1 cellular context compared by ENCODE assay signal in genomic region chr12:89959188-89959587, GRCh38.
TF ChIP-seq lines count a peak whose summit lies in the region.

No MANE protein-coding gene starts in this region.

TF ChIP-seq in IMR-90, 13 proteins besides CTCF, POLR2A, EP300 and RAD21:
- TF ChIP-seq BHLHE40 (IDR thresholded peaks at IDR 0.05; ENCODE audit: low read depth, low read length) (no peak), CEBPB (IDR thresholded peaks at IDR 0.05; ENCODE audit: low read depth, low read length) (peak; percentile 20; the same call in 1 of the 2 replicates)
